8 cellular contexts compared by ENCODE assay signal in genomic region chr7:139231513-139232376, GRCh38. TPM values are rescaled to one million over a fixed set of nuclear protein-coding genes. Genes with fewer than 3 reads are reported as not detected.
DNase-seq lines count a peak whose midpoint lies in the region; ATAC-seq, FAIRE-seq and TF ChIP-seq lines count a peak whose summit lies in the region.

No MANE protein-coding gene starts in this region.

- no peaks in the 10 kb centered on the region for H3K27me3 Mint-ChIP-seq in astrocyte (ENCODE audit: low read depth, unreplicated experiment)

- no peaks in the 10 kb centered on the region for H3K36me3 ChIP-seq in astrocyte (ENCODE audit: insufficient read depth, low read length)

- H3K9me3 ChIP-seq in astrocyte (ENCODE audit: insufficient read depth, low read depth, low read length) = no peaks in the 10 kb centered on the region

- peaks cover 6% of the 10 kb centered on the region for H3K27me3 ChIP-seq in astrocyte (ENCODE audit: insufficient read depth, low read length)

- no peak for TF ChIP-seq CTCF in astrocyte (IDR thresholded peaks at IDR 0.05; ENCODE audit: insufficient read depth, low read depth, low read length)

- peak overlapping the region; percentile 99 for H2AFZ ChIP-seq in astrocyte (ENCODE audit: low read depth, low read length)

- FAIRE-seq in astrocyte (lab: Jason Lieb, UNC) = no peak

- DNase-seq in CD1c-positive myeloid dendritic cell (ENCODE audit: extremely low spot score) (peak; percentile 51), GM19238 (ENCODE audit: insufficient read length, low spot score) (peak; percentile 31), SK-N-DZ (ENCODE audit: low spot score) (peak; percentile 23), astrocyte (ENCODE audit: low read depth) (no peak), skeletal muscle cell (ENCODE audit: low read depth) (no peak), kidney glomerular epithelial cell (lab: John Stamatoyannopoulos, UW) (no peak)

- H3K4me3 ChIP-seq in astrocyte (ENCODE audit: insufficient read depth, low read depth, low read length) = peak overlapping the region; percentile 97
- peak overlapping the region; percentile 99 for H3K4me3 ChIP-seq in iPS-11a (ENCODE audit: low read depth, low read length)
- H3K4me3 ChIP-seq in skeletal muscle cell (ENCODE audit: low read depth, low read length) = peak overlapping the region; percentile 94

- H3K9ac ChIP-seq in astrocyte (ENCODE audit: low read length) = peak overlapping the region; percentile 97

- peaks cover 7% of the 10 kb centered on the region for H3K4me1 Mint-ChIP-seq in astrocyte (ENCODE audit: low read depth, unreplicated experiment)

- peak; percentile 33 for ATAC-seq in HG03196 (IDR thresholded peaks at IDR 0.05; ENCODE audit: unreplicated experiment)

- no peaks in the 10 kb centered on the region for H3K9me3 Mint-ChIP-seq in astrocyte (ENCODE audit: unreplicated experiment)

- no peaks in the 10 kb centered on the region for H3K36me3 Mint-ChIP-seq in astrocyte (ENCODE audit: low read depth, unreplicated experiment)

- peak overlapping the region; percentile 95 for H3K4me2 ChIP-seq in astrocyte (ENCODE audit: low read length)

- peak overlapping the region; percentile 77 for H3K27ac Mint-ChIP-seq in astrocyte (ENCODE audit: unreplicated experiment)

- H3K27ac ChIP-seq in astrocyte (ENCODE audit: low read depth, low read length) = peak overlapping the region; percentile 84

- H4K20me1 ChIP-seq in astrocyte (ENCODE audit: insufficient read depth, low read length) = peaks cover 17% of the 10 kb centered on the region

- peak overlapping the region; percentile 100 for H3K4me3 Mint-ChIP-seq in astrocyte (ENCODE audit: unreplicated experiment)

- peaks cover 10% of the 10 kb centered on the region for H3K4me1 ChIP-seq in astrocyte (ENCODE audit: insufficient read depth, low read length)

- peaks cover 50% of the 10 kb centered on the region for H3K79me2 ChIP-seq in astrocyte (ENCODE audit: insufficient read depth, low read length)

RNA-seq across cellular contexts. Expression of gene UBN2, which starts 0.7 kb away (rescaled TPM):
- polyA plus RNA-seq in SK-N-DZ (2014; cell fraction: cytosol; rRNA removed) = 4.8 and 6.7 TPM in 2 replicates
- 7.2 and 11.3 TPM in 2 replicates for polyA plus RNA-seq in SK-N-DZ (2014; cell fraction: nucleus; rRNA removed)
- 16.5 and 17.1 TPM in 2 replicates for total RNA-seq in astrocyte

Comparison
In these comparisons a context has a peak if more than half of its experiments do, and no peak if none do; other contexts are left out.
1. DNase-seq: peak in CD1c-positive myeloid dendritic cell (single experiment), GM19238 (single experiment) and SK-N-DZ (single experiment); none in astrocyte (single experiment), skeletal muscle cell (single experiment) and kidney glomerular epithelial cell (single experiment).
2. Peak in every context shown above with its lines, with median percentiles within 50 percentile points of each other: H3K4me3 ChIP-seq.